Comparison of ENCODE assay signal across 1 cellular context in genomic region chr10:5559022-5559421, GRCh38.
A peak's percentile ranks its signal among the peaks of the same experiment; 100 is the strongest.
TF ChIP-seq lines count a peak whose summit lies in the region.
"Not testable (repeated sequence)": the region's sequence is repeated elsewhere in the genome, so short reads cannot be mapped to it uniquely, and the experiment has no call there.

No MANE protein-coding gene starts in this region.

TF ChIP-seq in HepG2, 621 proteins besides CTCF, POLR2A, EP300 and RAD21:
- TF ChIP-seq NR2F6 (IDR thresholded peaks at IDR 0.05): 0 out of 2 replicates have a peak, but pooled peaks have one; percentile 9
- TF ChIP-seq NR2F6 (CRISPR knock-in tag; IDR thresholded peaks at IDR 0.05): not testable (repeated sequence)
- TF ChIP-seq ZNF770 (CRISPR knock-in tag; IDR thresholded peaks at IDR 0.05): peak; percentile 91
